8 cellular contexts compared by ENCODE assay signal in the genomic region with DNA sequence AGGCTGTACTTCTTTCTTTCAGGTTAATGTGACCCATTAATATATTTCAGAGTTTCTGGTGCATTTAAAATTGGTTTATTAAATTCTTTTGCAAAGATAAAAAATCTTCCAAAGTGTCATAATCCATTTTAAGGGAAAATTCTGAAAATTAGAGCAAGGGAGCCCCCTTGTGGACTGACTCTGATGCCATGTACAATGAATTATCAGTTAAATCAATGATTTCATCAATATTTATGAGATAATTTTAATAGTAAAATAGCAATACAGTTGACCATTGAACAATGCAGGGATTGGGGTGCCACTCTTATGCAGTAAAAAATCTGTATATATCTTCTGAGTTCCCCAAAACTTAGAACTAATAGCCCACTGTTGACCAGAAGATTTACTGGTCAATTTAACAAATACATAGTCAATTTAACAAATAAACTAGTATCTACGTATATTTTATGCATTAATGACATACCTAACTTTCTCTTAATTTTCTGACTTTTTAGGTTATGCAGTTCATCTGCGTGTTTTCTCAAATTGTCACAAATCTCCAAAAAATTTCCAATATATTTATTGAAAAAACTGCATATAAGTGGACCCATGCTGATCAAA.
DNase-seq lines count a peak whose midpoint lies in the region; ATAC-seq and TF ChIP-seq lines count a peak whose summit lies in the region.

No MANE protein-coding gene starts in this region.

- DNase-seq in SKM-1 treated with dmso at 0.1 percent for 144 hours (lab: John Stamatoyannopoulos, UW; ENCODE audit: unreplicated experiment) (peak; percentile 6), SKM-1 (lab: John Stamatoyannopoulos, UW; ENCODE audit: unreplicated experiment) (no peak), PC-3 (peak; percentile 49), fibroblast of pulmonary artery (ENCODE audit: low read depth) (peak; percentile 51), suprapubic skin (ENCODE audit: low spot score in 2 of 2) (no peak), COLO829 (ENCODE audit: low spot score) (no peak), cerebellum (ENCODE audit: low spot score) (no peak)

- no peak overlapping the region for H2AFZ ChIP-seq in PC-3 (ENCODE audit: low read length)

- TF ChIP-seq CTCF in PC-3 (conservative IDR thresholded peaks at IDR 0.05; ENCODE audit: low read depth, low read length) (peak; percentile 75), fibroblast of pulmonary artery (IDR thresholded peaks at IDR 0.05; ENCODE audit: low read length, missing control alignments) (peak; percentile 68), suprapubic skin (IDR thresholded peaks at IDR 0.05) (peak; percentile 16 to 40)

- TF ChIP-seq EP300 in suprapubic skin (IDR thresholded peaks at IDR 0.05), result no peak

- no peak for TF ChIP-seq POLR2A in suprapubic skin (IDR thresholded peaks at IDR 0.05)

- CTCF ChIA-PET in PC-3 (lab: Charles Lee), result interaction anchor here (1.4 kb wide), 1 partner anchor 99 kb away, joined by 4 read pairs; no protein-coding TSS in a partner anchor

- 74% methylated on average over 2 of the region's 2 CpGs for WGBS in suprapubic skin

- intact Hi-C loops in PC-3 (cut with micrococcal nuclease), result loop anchor here (1.0 to 10.0 kb wide), 5 partner anchors 100 to 941 kb away; no protein-coding TSS in a partner anchor

- H3K9ac ChIP-seq in PC-3 (ENCODE audit: low read length), result no peak overlapping the region

- BruUV-seq in PC-3 (replicated peaks; lab: Mats Ljungman, UMichigan), result no TSS peak

- H3K4me2 ChIP-seq in PC-3 (ENCODE audit: low read length), result no peak overlapping the region

- H3K4me1 ChIP-seq in PC-3 (ENCODE audit: insufficient read depth, low read length) (peaks cover 24% of the 10 kb centered on the region), suprapubic skin (no peaks in the 10 kb centered on the region)

- H3F3A ChIP-seq in PC-3 (ENCODE audit: low read length, unreplicated experiment), result peaks cover 8% of the 10 kb centered on the region

- no peaks in the 10 kb centered on the region for H4K20me1 ChIP-seq in PC-3 (ENCODE audit: low read length)

- no peaks in the 10 kb centered on the region for H3K9me2 ChIP-seq in PC-3 (replicated peaks; ENCODE audit: low read length)

- H3K9me3 ChIP-seq in PC-3 (ENCODE audit: low read length) (no peaks in the 10 kb centered on the region), suprapubic skin (no peaks in the 10 kb centered on the region)

- no peak overlapping the region for H3K4me3 ChIP-seq in PC-3 (ENCODE audit: low read length)
- H3K4me3 ChIP-seq in fibroblast of pulmonary artery (replicated peaks; ENCODE audit: low read depth, low read length), result no peak overlapping the region
- H3K4me3 ChIP-seq in suprapubic skin, result no peak overlapping the region

- H3K27me3 ChIP-seq in PC-3 (ENCODE audit: low read length), result no peaks in the 10 kb centered on the region
- H3K27me3 ChIP-seq in suprapubic skin, result no peaks in the 10 kb centered on the region

- H3K36me3 ChIP-seq in PC-3 (ENCODE audit: low read depth, low read length), result no peaks in the 10 kb centered on the region
- H3K36me3 ChIP-seq in suprapubic skin, result no peaks in the 10 kb centered on the region

- no peak for ATAC-seq in PC-3
- ATAC-seq in GM21381 (IDR thresholded peaks at IDR 0.05; ENCODE audit: unreplicated experiment), result no peak

- POLR2A ChIA-PET in PC-3 (lab: Charles Lee; ENCODE audit: unreplicated experiment), result no interaction called here

- H3K79me2 ChIP-seq in PC-3 (ENCODE audit: low read length), result no peaks in the 10 kb centered on the region

- H3K27ac ChIP-seq in PC-3 (ENCODE audit: low read length) (no peak overlapping the region), suprapubic skin (no peak overlapping the region)

Comparison
In these comparisons a context has a peak if more than half of its experiments do, and no peak if none do; other contexts are left out.
1. DNase-seq: peak in SKM-1 treated with dmso at 0.1 percent for 144 hours (single experiment), PC-3 (single experiment) and fibroblast of pulmonary artery (single experiment); none in SKM-1 (single experiment), suprapubic skin (0 of 2), COLO829 (single experiment) and cerebellum (single experiment).
2. Peak in every context shown above with its lines, with median percentiles within 50 percentile points of each other: CTCF ChIP-seq.